In the genomic region with DNA sequence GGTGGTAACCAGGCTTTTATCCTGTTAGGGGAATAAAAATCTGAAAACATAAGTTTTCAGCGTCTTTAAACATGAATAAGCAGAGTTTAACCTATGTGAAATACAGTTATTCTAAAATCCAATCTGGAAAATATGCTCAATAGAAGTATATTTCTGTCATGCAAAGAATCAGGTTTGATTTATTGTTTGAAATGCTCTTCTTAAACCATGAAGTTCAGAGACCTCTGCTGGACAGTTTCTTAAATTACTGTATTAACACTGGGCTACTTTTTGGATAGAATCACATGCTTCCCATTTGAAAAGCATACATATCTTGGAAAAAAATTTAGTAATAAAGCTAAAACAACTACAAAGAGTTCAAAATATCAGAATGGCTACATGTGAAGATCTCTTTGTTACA, we compare ENCODE assay signal across 9 cellular contexts. TPM values are rescaled to one million over a fixed set of nuclear protein-coding genes. Genes with fewer than 3 reads are reported as not detected.
DNase-seq lines count a peak whose midpoint lies in the region; ATAC-seq lines count a peak whose summit lies in the region.
"Had no signal": no experiment of that assay in that cellular context is flagged by ENCODE, and none has a peak within 500 bp of the region (broad histone marks: within the 10 kb centered on the region; RNA-seq: fewer than 3 reads in every experiment).

No MANE protein-coding gene starts in this region.

- intact Hi-C loops in activated CD4-positive, alpha-beta T cell treated with anti-CD3 and anti-CD28 coated beads for 36 hours (cut with DNase I, micrococcal nuclease) = loop anchor here (1.0 kb wide), 3 partner anchors 305 to 378 kb away; a partner anchor contains a TSS

- no peak overlapping the region for H3K4me3 Mint-ChIP-seq in activated CD4-positive, alpha-beta T cell treated with anti-CD3 and anti-CD28 coated beads for 36 hours
- H3K4me3 Mint-ChIP-seq: naive B cell had no signal

- no peak for ATAC-seq in activated CD4-positive, alpha-beta T cell treated with anti-CD3 and anti-CD28 coated beads for 36 hours
- ATAC-seq in GM18909 (IDR thresholded peaks at IDR 0.05; ENCODE audit: poor library complexity, unreplicated experiment) = no peak
- no peak for ATAC-seq in GM21825 (IDR thresholded peaks at IDR 0.05; ENCODE audit: unreplicated experiment)

- H3K9me3 Mint-ChIP-seq in activated CD4-positive, alpha-beta T cell treated with anti-CD3 and anti-CD28 coated beads for 36 hours (ENCODE audit: low read depth) = no peaks in the 10 kb centered on the region

- H3K4me1 Mint-ChIP-seq in activated CD4-positive, alpha-beta T cell treated with anti-CD3 and anti-CD28 coated beads for 36 hours = no peaks in the 10 kb centered on the region
- H3K4me1 Mint-ChIP-seq: naive B cell had no signal

- H3K27me3 Mint-ChIP-seq in activated CD4-positive, alpha-beta T cell treated with anti-CD3 and anti-CD28 coated beads for 36 hours = no peaks in the 10 kb centered on the region
- H3K27me3 Mint-ChIP-seq: naive B cell had no signal

- DNase-seq in EH (ENCODE audit: low read depth) (peak; percentile 51), LHCN-M2 (ENCODE audit: low read depth) (peak; percentile 53), SW480 (ENCODE audit: low spot score) (peak; percentile 77), inferior parietal cortex (ENCODE audit: extremely low spot score) (peak; percentile 83), SK-N-DZ (ENCODE audit: low spot score) (no peak)
- no peak for DNase-seq in activated CD4-positive, alpha-beta T cell treated with anti-CD3 and anti-CD28 coated beads for 36 hours
- DNase-seq: naive B cell had no signal

- CTCF ChIA-PET in activated CD4-positive, alpha-beta T cell treated with anti-CD3 and anti-CD28 coated beads for 36 hours (lab: Charles Lee) = interaction anchor here (0.6 to 4.4 kb wide), 8 partner anchors 10 to 351 kb away, joined by 3 to 31 read pairs (median 4); no protein-coding TSS in a partner anchor

- no peak overlapping the region for H3K27ac Mint-ChIP-seq in activated CD4-positive, alpha-beta T cell treated with anti-CD3 and anti-CD28 coated beads for 36 hours
- H3K27ac Mint-ChIP-seq: naive B cell had no signal

- peaks cover 2% of the 10 kb centered on the region for H3K36me3 Mint-ChIP-seq in activated CD4-positive, alpha-beta T cell treated with anti-CD3 and anti-CD28 coated beads for 36 hours (ENCODE audit: low read depth)

- POLR2A ChIA-PET in activated CD4-positive, alpha-beta T cell treated with anti-CD3 and anti-CD28 coated beads for 36 hours (lab: Charles Lee) = no interaction called here

RNA-seq across cellular contexts. Expression of a gene that starts 25.4 kb away (rescaled TPM):
- 27.0 and 28.1 TPM in 2 replicates for total RNA-seq in LHCN-M2 (2014; rRNA removed)
- 13.4 TPM for polyA plus RNA-seq in LHCN-M2 (2012)
- total RNA-seq in activated CD4-positive, alpha-beta T cell treated with anti-CD3 and anti-CD28 coated beads for 36 hours = 10 to 100 TPM; 43.6 to 43.7 TPM
- 36.1 TPM in 2 replicates for polyA plus RNA-seq in SK-N-DZ (2014; cell fraction: cytosol; rRNA removed)
- polyA plus RNA-seq in SK-N-DZ (2014; cell fraction: nucleus; rRNA removed) = 32.4 and 34.8 TPM in 2 replicates

RNA-seq across cellular contexts. Expression of a gene that starts 25.6 kb away (rescaled TPM):
- 35.8 and 39.9 TPM in 2 replicates for total RNA-seq in LHCN-M2 (2014; rRNA removed)
- 13.7 TPM for polyA plus RNA-seq in LHCN-M2 (2012)
- 10 to 100 TPM; 29.8 to 46.2 TPM for total RNA-seq in activated CD4-positive, alpha-beta T cell treated with anti-CD3 and anti-CD28 coated beads for 36 hours
- 42.4 and 45.4 TPM in 2 replicates for polyA plus RNA-seq in SK-N-DZ (2014; cell fraction: cytosol; rRNA removed)
- polyA plus RNA-seq in SK-N-DZ (2014; cell fraction: nucleus; rRNA removed) = 26.7 and 28.8 TPM in 2 replicates

Comparison
In these comparisons a context has a peak if more than half of its experiments do, and no peak if none do; other contexts are left out.
1. DNase-seq: peak in EH (single experiment), LHCN-M2 (single experiment), SW480 (single experiment) and inferior parietal cortex (single experiment); none in activated CD4-positive, alpha-beta T cell treated with anti-CD3 and anti-CD28 coated beads for 36 hours (single experiment) and SK-N-DZ (single experiment).